Comparison of ENCODE assay signal across 1 cellular context in the genomic region with DNA sequence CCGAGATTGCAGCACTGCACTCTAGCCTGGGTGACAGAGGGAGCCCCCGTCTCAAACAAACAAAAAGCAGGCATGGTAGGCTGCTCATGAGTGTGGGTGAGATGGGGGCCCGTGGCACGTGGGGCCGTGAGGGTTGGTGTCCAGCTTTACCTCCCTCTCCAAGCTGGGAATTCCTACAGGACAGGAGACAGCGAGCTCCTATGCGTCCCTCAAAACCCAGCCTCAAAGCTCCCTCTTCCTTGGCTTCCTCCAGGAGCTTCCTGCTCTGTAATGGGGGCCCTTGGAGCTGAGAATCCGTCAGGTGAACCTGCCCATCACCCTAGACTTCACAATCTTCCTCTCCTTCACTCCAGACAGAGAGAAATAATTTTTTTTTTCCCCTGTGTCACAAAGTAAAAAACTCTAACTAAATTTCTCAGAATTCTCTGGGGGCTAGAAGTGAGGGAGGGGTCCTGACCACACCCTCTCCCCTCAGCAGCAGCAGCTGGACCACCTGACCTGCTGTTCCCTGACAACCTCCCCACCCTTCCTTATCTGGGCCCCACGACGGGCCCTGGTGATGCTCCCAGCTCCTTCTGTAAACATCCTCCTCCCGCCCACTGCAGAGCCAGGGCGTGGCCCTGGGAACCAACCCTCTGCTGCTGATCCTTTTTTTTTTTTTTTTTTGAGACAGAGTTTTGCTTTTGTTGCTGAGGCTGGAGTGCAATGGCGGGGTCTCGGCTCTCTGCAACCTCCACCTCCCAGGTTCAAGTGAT.
TF ChIP-seq lines count a peak whose summit lies in the region.

No MANE protein-coding gene starts in this region.

TF ChIP-seq in HCT116, 20 proteins besides CTCF, POLR2A, EP300 and RAD21:
- no peak for TF ChIP-seq CBX3 (IDR thresholded peaks at IDR 0.05; ENCODE audit: low read depth)
- TF ChIP-seq JUND (IDR thresholded peaks at IDR 0.05) = no peak
- no peak for TF ChIP-seq ZFX (IDR thresholded peaks at IDR 0.05)
- TF ChIP-seq, protein P1, sequence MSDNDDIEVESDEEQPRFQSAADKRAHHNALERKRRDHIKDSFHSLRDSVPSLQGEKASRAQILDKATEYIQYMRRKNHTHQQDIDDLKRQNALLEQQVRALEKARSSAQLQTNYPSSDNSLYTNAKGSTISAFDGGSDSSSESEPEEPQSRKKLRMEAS (IDR thresholded peaks at IDR 0.05) = no peak
- no peak for TF ChIP-seq ZNF274 (IDR thresholded peaks at IDR 0.05; ENCODE audit: low read depth, low read length)
- TF ChIP-seq CEBPB (IDR thresholded peaks at IDR 0.05; ENCODE audit: low read depth) = no peak
- TF ChIP-seq POLR2AphosphoS5 (IDR thresholded peaks at IDR 0.05; ENCODE audit: low read depth, low read length) = no peak
- TF ChIP-seq, protein P2, sequence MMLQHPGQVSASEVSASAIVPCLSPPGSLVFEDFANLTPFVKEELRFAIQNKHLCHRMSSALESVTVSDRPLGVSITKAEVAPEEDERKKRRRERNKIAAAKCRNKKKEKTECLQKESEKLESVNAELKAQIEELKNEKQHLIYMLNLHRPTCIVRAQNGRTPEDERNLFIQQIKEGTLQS (IDR thresholded peaks at IDR 0.05) = no peak
- TF ChIP-seq YY1 (IDR thresholded peaks at IDR 0.05; ENCODE audit: extremely low read depth, insufficient replicate concordance, low read depth, low read length) = no peak
- no peak for TF ChIP-seq EZH2 (IDR thresholded peaks at IDR 0.05)
